In the genomic region with DNA sequence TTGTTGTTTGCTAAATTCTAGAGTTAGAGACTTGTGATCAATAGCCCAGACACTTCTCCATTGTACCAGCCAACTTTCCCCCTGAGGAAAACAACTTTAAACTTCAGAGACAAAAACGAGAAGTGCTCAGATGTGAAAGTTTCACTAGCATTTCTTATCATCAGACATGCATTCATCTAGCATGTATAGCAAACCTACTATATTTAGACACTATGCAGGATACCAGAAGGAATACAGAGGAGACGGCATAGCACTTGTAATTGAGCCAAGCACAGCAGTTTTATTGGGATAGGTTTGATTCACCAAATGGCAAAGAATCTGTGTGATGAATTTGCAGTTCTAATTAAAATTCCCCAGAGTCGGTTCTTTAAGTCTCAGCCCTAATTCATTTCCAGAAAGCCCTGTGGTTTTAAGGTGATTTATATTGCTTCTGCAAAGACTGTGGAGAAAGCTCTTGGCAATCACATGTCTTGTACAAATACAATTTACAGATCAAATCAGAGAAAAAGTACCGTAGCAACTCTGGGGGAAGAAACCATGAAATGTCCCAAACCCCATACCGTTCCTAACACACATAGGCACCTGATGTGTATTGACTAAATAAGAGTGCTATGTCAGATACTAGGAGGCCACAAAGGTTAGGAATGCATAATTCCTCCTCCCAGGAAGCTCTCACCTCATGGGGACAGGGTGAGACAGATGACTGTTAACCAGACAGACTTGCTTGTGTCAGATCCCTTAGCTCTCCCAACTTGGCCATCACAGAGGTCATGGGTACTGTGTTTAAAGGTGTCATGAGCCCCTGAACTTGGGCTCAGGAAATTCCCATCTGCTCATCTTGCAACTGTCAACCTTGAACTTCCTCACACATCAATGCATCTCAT, we compare ENCODE assay signal across 9 cellular contexts.
DNase-seq lines count a peak whose midpoint lies in the region; ATAC-seq and TF ChIP-seq lines count a peak whose summit lies in the region.
"Had no signal": no experiment of that assay in that cellular context is flagged by ENCODE, and none has a peak within 500 bp of the region (broad histone marks: within the 10 kb centered on the region; RNA-seq: fewer than 3 reads in every experiment).

No MANE protein-coding gene starts in this region.

- DNase-seq in EH (ENCODE audit: low read depth) (peak; percentile 73), DMS114 treated with DMSO at 0.1 percent for 48 hours (lab: John Stamatoyannopoulos, UW; ENCODE audit: unreplicated experiment) (no peak), heart right ventricle (no peak), lower lobe of right lung (no peak)
- DNase-seq in effector memory CD4-positive, alpha-beta T cell: no peak

- H3K36me3 ChIP-seq in heart right ventricle (no peaks in the 10 kb centered on the region), lower lobe of right lung (no peaks in the 10 kb centered on the region)
- H3K36me3 ChIP-seq in effector memory CD4-positive, alpha-beta T cell (ENCODE audit: control insufficient read depth, insufficient read depth, low read length): no peaks in the 10 kb centered on the region

- no peaks in the 10 kb centered on the region for H3K36me3 Mint-ChIP-seq in activated T-helper 17 cell treated with anti-CD3 and anti-CD28 coated beads, Interleukin-2, amount 50 U/mL, for 72 hours (ENCODE audit: low read depth)

- H3K4me1 Mint-ChIP-seq in activated T-helper 17 cell treated with anti-CD3 and anti-CD28 coated beads, Interleukin-2, amount 50 U/mL, for 72 hours: peaks cover 26% of the 10 kb centered on the region

- WGBS in heart right ventricle, 2 donors: 39 to 46% methylated on average over 5 of the region's 5 CpGs

- intact Hi-C loops in heart right ventricle (cut with DNase I): no loop called here
- intact Hi-C loops in lower lobe of right lung (cut with DNase I): no loop called here

- no peaks in the 10 kb centered on the region for H3K27me3 Mint-ChIP-seq in activated T-helper 17 cell treated with anti-CD3 and anti-CD28 coated beads, Interleukin-2, amount 50 U/mL, for 72 hours
- H3K27me3 Mint-ChIP-seq: central memory CD8-positive, alpha-beta T cell had no signal

- TF ChIP-seq CTCF in heart right ventricle (IDR thresholded peaks at IDR 0.05) (no peak), lower lobe of right lung (IDR thresholded peaks at IDR 0.05) (no peak)

- H3K9me3 ChIP-seq in heart right ventricle (no peaks in the 10 kb centered on the region), lower lobe of right lung (no peaks in the 10 kb centered on the region)
- no peaks in the 10 kb centered on the region for H3K9me3 ChIP-seq in effector memory CD4-positive, alpha-beta T cell (ENCODE audit: control insufficient read depth, low read length)

- H3K4me1 ChIP-seq in heart right ventricle: peaks cover 0 to 15% (median 0%) of the 10 kb centered on the region in 9 donors
- H3K4me1 ChIP-seq in effector memory CD4-positive, alpha-beta T cell (ENCODE audit: control insufficient read depth, insufficient read depth, low read length, poor library complexity, severe bottlenecking): peaks cover 3% of the 10 kb centered on the region
- H3K4me1 ChIP-seq in lower lobe of right lung: no peaks in the 10 kb centered on the region

- peak; percentile 61 for ATAC-seq in GM19328 (IDR thresholded peaks at IDR 0.05; ENCODE audit: unreplicated experiment)
- peak; percentile 69 for ATAC-seq in HG03095 (IDR thresholded peaks at IDR 0.05; ENCODE audit: unreplicated experiment)
- ATAC-seq in activated T-helper 17 cell treated with anti-CD3 and anti-CD28 coated beads, Interleukin-2, amount 50 U/mL, for 72 hours (replicated peaks): peak; percentile 79
- ATAC-seq in heart right ventricle: no peak
- no peak for ATAC-seq in lower lobe of right lung

- no peaks in the 10 kb centered on the region for H3K9me3 Mint-ChIP-seq in activated T-helper 17 cell treated with anti-CD3 and anti-CD28 coated beads, Interleukin-2, amount 50 U/mL, for 72 hours
- H3K9me3 Mint-ChIP-seq: central memory CD8-positive, alpha-beta T cell had no signal

- H3K27ac Mint-ChIP-seq in activated T-helper 17 cell treated with anti-CD3 and anti-CD28 coated beads, Interleukin-2, amount 50 U/mL, for 72 hours: no peak overlapping the region

- H3K4me3 Mint-ChIP-seq in activated T-helper 17 cell treated with anti-CD3 and anti-CD28 coated beads, Interleukin-2, amount 50 U/mL, for 72 hours: peak overlapping the region; percentile 4
- H3K4me3 Mint-ChIP-seq: central memory CD8-positive, alpha-beta T cell had no signal

- H3K27me3 ChIP-seq in heart right ventricle (peaks cover 0 to 4% (median 0%) of the 10 kb centered on the region in 7 donors), lower lobe of right lung (ENCODE audit: low read depth) (no peaks in the 10 kb centered on the region)
- H3K27me3 ChIP-seq in effector memory CD4-positive, alpha-beta T cell (replicated peaks; ENCODE audit: control insufficient read depth, insufficient read depth, low read length, poor library complexity, severe bottlenecking): no peaks in the 10 kb centered on the region

- H3K27ac ChIP-seq in heart right ventricle (no peak overlapping the region), lower lobe of right lung (no peak overlapping the region)
- H3K27ac ChIP-seq in effector memory CD4-positive, alpha-beta T cell (ENCODE audit: insufficient read depth, low read length, poor library complexity, severe bottlenecking): no peak overlapping the region

- no peak overlapping the region for H3K4me3 ChIP-seq in heart right ventricle
- H3K4me3 ChIP-seq in effector memory CD4-positive, alpha-beta T cell (ENCODE audit: insufficient read depth, low read depth, low read length, poor library complexity, severe bottlenecking): no peak overlapping the region
- no peak overlapping the region for H3K4me3 ChIP-seq in lower lobe of right lung

Comparison
In these comparisons a context has a peak if more than half of its experiments do, and no peak if none do; other contexts are left out.
1. ATAC-seq: peak in GM19328 (single experiment), HG03095 (single experiment) and activated T-helper 17 cell treated with anti-CD3 and anti-CD28 coated beads, Interleukin-2, amount 50 U/mL, for 72 hours (single experiment); none in heart right ventricle (0 of 8) and lower lobe of right lung (0 of 2).